Comparison of ENCODE assay signal across 11 cellular contexts in the genomic region with DNA sequence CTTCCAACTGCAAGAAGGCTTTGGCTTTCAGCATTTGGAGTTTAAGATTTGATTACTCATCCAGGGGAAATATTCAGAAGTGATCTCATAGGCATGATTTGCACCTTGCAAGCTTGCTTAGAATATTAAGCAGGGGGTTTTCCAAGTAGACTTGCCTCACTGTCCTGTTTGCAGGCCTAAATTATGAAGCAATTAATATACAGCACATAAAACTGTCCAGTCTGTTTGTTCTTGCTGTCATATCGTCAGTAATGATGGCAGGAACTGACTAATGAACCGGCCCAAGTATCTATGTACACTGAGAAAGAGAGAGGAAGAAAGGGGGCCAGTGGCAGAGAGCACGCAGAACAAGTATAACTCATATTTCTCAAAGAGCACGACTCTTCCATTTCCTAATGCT.
DNase-seq lines count a peak whose midpoint lies in the region; ATAC-seq and TF ChIP-seq lines count a peak whose summit lies in the region.
"Had no signal": no experiment of that assay in that cellular context is flagged by ENCODE, and none has a peak within 500 bp of the region (broad histone marks: within the 10 kb centered on the region; RNA-seq: fewer than 3 reads in every experiment).

No MANE protein-coding gene starts in this region.

- no peaks in the 10 kb centered on the region for H3K9me3 ChIP-seq in ovary

- no peak for TF ChIP-seq EP300 in ovary (IDR thresholded peaks at IDR 0.05)

- peak overlapping the region in 1 of 2 donors; percentile 26 for H3K27ac ChIP-seq in ovary

- H3K4me3 ChIP-seq in cardiac fibroblast (replicated peaks in 1 of 2; ENCODE audit: low read depth in 2 of 2, low read length in 2 of 2) (no peak overlapping the region), ovary (no peak overlapping the region)

- 26 to 42% (median 32%) methylated on average over 4 of the region's 4 CpGs for WGBS in ovary, 3 donors

- intact Hi-C loops in ovary (cut with DNase I): no loop called here

- H3K36me3 ChIP-seq in ovary: no peaks in the 10 kb centered on the region

- no peak for ATAC-seq in HG02870 (IDR thresholded peaks at IDR 0.05; ENCODE audit: unreplicated experiment)

- DNase-seq in Daoy (ENCODE audit: low read depth) (peak; percentile 88), NCI-H526 (lab: John Stamatoyannopoulos, UW) (peak; percentile 20 to 52), cardiac fibroblast (ENCODE audit: low read depth in 2 of 2) (peak; percentile 42 to 83), non-pigmented ciliary epithelial cell (ENCODE audit: low read depth) (peak; percentile 44), ovary (no peak), cortex of kidney (lab: John Stamatoyannopoulos, UW) (no peak)
- no peak for DNase-seq in NK-92 treated with Interleukin-12 subunit alpha and Interleukin-12 subunit beta, amount 100 ng/mL, for 24 hours (lab: John Stamatoyannopoulos, UW)
- DNase-seq: activated CD4-positive, alpha-beta T cell treated with anti-CD3 and anti-CD28 coated beads, Interleukin-2, amount 50 U/mL, for 48 hours; effector CD8-positive, alpha-beta T cell; NCI-H69 had no signal

- no peaks in the 10 kb centered on the region for H3K4me1 ChIP-seq in ovary (ENCODE audit: insufficient read depth)

- TF ChIP-seq CTCF in cardiac fibroblast (IDR thresholded peaks at IDR 0.05; ENCODE audit: low read depth, low read length) (no peak), ovary (IDR thresholded peaks at IDR 0.05) (no peak)

- no peaks in the 10 kb centered on the region for H3K27me3 ChIP-seq in ovary

- no peak for TF ChIP-seq POLR2A in ovary (IDR thresholded peaks at IDR 0.05)

Comparison
In these comparisons a context has a peak if more than half of its experiments do, and no peak if none do; other contexts are left out.
1. DNase-seq: peak in Daoy (single experiment), NCI-H526 (2 of 2), cardiac fibroblast (2 of 2) and non-pigmented ciliary epithelial cell (single experiment); none in ovary (0 of 5), cortex of kidney (single experiment) and NK-92 treated with Interleukin-12 subunit alpha and Interleukin-12 subunit beta, amount 100 ng/mL, for 24 hours (single experiment).